Comparison of ENCODE assay signal across 8 cellular contexts in the genomic region with DNA sequence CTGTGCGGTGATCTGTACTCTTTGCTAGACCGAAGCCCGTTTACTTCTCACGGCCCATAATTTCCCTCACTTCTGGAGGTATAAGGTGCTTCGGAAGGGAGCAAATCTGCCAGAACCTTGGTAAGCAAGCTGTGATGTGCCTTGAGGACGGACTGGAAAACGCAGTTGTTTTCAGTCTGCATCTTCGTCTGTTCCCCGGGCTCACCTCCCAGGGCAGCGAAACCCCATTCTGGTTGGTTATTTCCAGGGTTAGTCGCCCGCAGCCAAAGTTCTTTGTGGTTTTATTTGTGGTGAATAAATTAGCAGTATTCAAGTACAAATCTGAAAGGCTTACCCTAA. TPM values are rescaled to one million over a fixed set of nuclear protein-coding genes. Genes with fewer than 3 reads are reported as not detected.
DNase-seq lines count a peak whose midpoint lies in the region; ATAC-seq and TF ChIP-seq lines count a peak whose summit lies in the region.

No MANE protein-coding gene starts in this region.

- H3K27ac ChIP-seq in C4-2B = peak overlapping the region; percentile 88
- H3K27ac ChIP-seq in iPS DF 6.9 (ENCODE audit: low read length) = no peak overlapping the region
- H3K27ac ChIP-seq in smooth muscle cell (ENCODE audit: low read depth) = peak overlapping the region; percentile 20

- peak overlapping the region; percentile 91 for H3K4me2 ChIP-seq in smooth muscle cell

- no peaks in the 10 kb centered on the region for H3K4me1 ChIP-seq in iPS DF 6.9 (ENCODE audit: control insufficient read depth, insufficient read depth, low read length)
- H3K4me1 ChIP-seq in smooth muscle cell (ENCODE audit: low read depth) = peaks cover 8% of the 10 kb centered on the region

- H3K9me3 ChIP-seq in iPS DF 6.9 (ENCODE audit: control insufficient read depth, insufficient read depth, low read length) = no peaks in the 10 kb centered on the region
- H3K9me3 ChIP-seq in smooth muscle cell (replicated peaks; ENCODE audit: low read depth) = no peaks in the 10 kb centered on the region

- H3K79me2 ChIP-seq in smooth muscle cell (ENCODE audit: low read depth) = peaks cover 15% of the 10 kb centered on the region

- no peak for TF ChIP-seq CTCF in C4-2B (conservative IDR thresholded peaks at IDR 0.05)
- no peak for TF ChIP-seq CTCF in smooth muscle cell (IDR thresholded peaks at IDR 0.05; ENCODE audit: borderline replicate concordance, insufficient read depth, poor library complexity, severe bottlenecking)

- H2AFZ ChIP-seq in smooth muscle cell (ENCODE audit: low read depth) = peak overlapping the region; percentile 96

- H4K20me1 ChIP-seq in smooth muscle cell (ENCODE audit: low read depth) = peaks cover 3% of the 10 kb centered on the region

- peak overlapping the region; percentile 53 for H3K4me3 ChIP-seq in iPS DF 6.9 (ENCODE audit: low read length)
- peak overlapping the region; percentile 73 for H3K4me3 ChIP-seq in smooth muscle cell

- peak; percentile 35 for ATAC-seq in GM19452 (IDR thresholded peaks at IDR 0.05; ENCODE audit: unreplicated experiment)

- H3F3A ChIP-seq in smooth muscle cell (ENCODE audit: low read depth) = no peaks in the 10 kb centered on the region

- H3K27me3 ChIP-seq in iPS DF 6.9 (ENCODE audit: control insufficient read depth, insufficient read depth, low read length) (no peaks in the 10 kb centered on the region), smooth muscle cell (ENCODE audit: low read depth) (no peaks in the 10 kb centered on the region)

- no CpG with 5 or more reads among the region's 12 CpGs for WGBS in iPS DF 6.9 (ENCODE audit: insufficient coverage, insufficient read length)
- 3% methylated on average over 12 of the region's 12 CpGs for WGBS in smooth muscle cell (ENCODE audit: low lambda C conversion rate)

- H3K36me3 ChIP-seq in iPS DF 6.9 (ENCODE audit: control insufficient read depth, insufficient read depth, low read length) = no peaks in the 10 kb centered on the region
- H3K36me3 ChIP-seq in smooth muscle cell (ENCODE audit: low read depth) = no peaks in the 10 kb centered on the region

- H3K9ac ChIP-seq in smooth muscle cell (ENCODE audit: low read depth) = peak overlapping the region; percentile 84

- DNase-seq in HPDE6-E6E7 (ENCODE audit: extremely low spot score) = peak; percentile 40
- peak; percentile 21 for DNase-seq in activated naive CD4-positive, alpha-beta T cell treated with anti-CD3 and anti-CD28 coated beads, Interleukin-2, amount 50 U/mL, for 16 hours
- no peak for DNase-seq in iPS DF 6.9 (ENCODE audit: low read depth, low spot score)
- DNase-seq in smooth muscle cell (lab: John Stamatoyannopoulos, UW; ENCODE audit: unreplicated experiment) = no peak
- DNase-seq in DMS53 treated with DMSO at 0.1 percent for 48 hours (lab: John Stamatoyannopoulos, UW; ENCODE audit: unreplicated experiment) = no peak
- no peak for DNase-seq in anterior cingulate cortex (lab: John Stamatoyannopoulos, UW)

RNA-seq across cellular contexts. Expression of gene RAMAC, which starts 0.4 kb away (rescaled TPM):
- 45.6 and 56.6 TPM in 2 replicates for total RNA-seq in smooth muscle cell
- polyA plus RNA-seq in smooth muscle cell = 59.2 and 61.1 TPM in 2 replicates

RNA-seq across cellular contexts. Expression of gene C15orf40, which starts 25.0 kb away (rescaled TPM):
- 4.2 and 14.3 TPM in 2 replicates for total RNA-seq in smooth muscle cell
- 19.3 and 29.0 TPM in 2 replicates for polyA plus RNA-seq in smooth muscle cell

RNA-seq across cellular contexts. Expression of gene HOMER2, which starts 33.9 kb away (rescaled TPM):
- 16.7 and 18.8 TPM in 2 replicates for total RNA-seq in smooth muscle cell
- polyA plus RNA-seq in smooth muscle cell = 3.1 and 9.9 TPM in 2 replicates

Comparison
In these comparisons a context has a peak if more than half of its experiments do, and no peak if none do; other contexts are left out.
1. DNase-seq: peak in HPDE6-E6E7 (single experiment) and activated naive CD4-positive, alpha-beta T cell treated with anti-CD3 and anti-CD28 coated beads, Interleukin-2, amount 50 U/mL, for 16 hours (single experiment); none in iPS DF 6.9 (single experiment), smooth muscle cell (single experiment), DMS53 treated with DMSO at 0.1 percent for 48 hours (single experiment) and anterior cingulate cortex (0 of 58).